In genomic region chr4:127655590-127655989, GRCh38 we compare ENCODE assay signal across 1 cellular context. TPM values are rescaled to one million over a fixed set of nuclear protein-coding genes. Genes with fewer than 3 reads are reported as not detected.
"Had no signal": no experiment of that assay in that cellular context is flagged by ENCODE, and none has a peak within 500 bp of the region (broad histone marks: within the 10 kb centered on the region; RNA-seq: fewer than 3 reads in every experiment).

No MANE protein-coding gene starts in this region.

RNA-seq across cellular contexts. Expression of gene INTU, which starts 22.8 kb away (rescaled TPM):
- total RNA-seq: OCI-LY7 had no signal
